ENCODE assay signal across 25 cellular contexts in genomic region chr2:44745922-44746321, GRCh38.
"Had no signal": no experiment of that assay in that cellular context is flagged by ENCODE, and none has a peak within 500 bp of the region (broad histone marks: within the 10 kb centered on the region; RNA-seq: fewer than 3 reads in every experiment).

No MANE protein-coding gene starts in this region.

- H3K27ac Mint-ChIP-seq: activated B cell treated with CpG ODN at 0.5 μM for 24 hours; activated CD8-positive, alpha-beta T cell treated with anti-CD3 and anti-CD28 coated beads, Interleukin-2, amount 10 ng/mL, durations not matched to agents 7 days and 5 days; activated naive CD4-positive, alpha-beta T cell treated with anti-CD3 and anti-CD28 coated beads for 36 hours; activated T-cell treated with anti-CD3 and anti-CD28 coated beads, Interleukin-2, amount 50 U/mL, for 24 hours; activated T-helper 2 cell treated with anti-CD3 and anti-CD28 coated beads, Interferon-gamma antibody, Interleukin-2, Interleukin-4, amounts not matched to agents 10 μg/mL and 5 μg/mL and 100 μg/mL, durations not matched to agents 14 hours and 24 hours and 36 hours; stimulated activated effector memory CD8-positive, alpha-beta T cell treated with anti-CD3 and anti-CD28 coated beads, Interleukin-12 subunit alpha, Interleukin-12 subunit beta, amount 100 ng/mL, for 72 hours had no signal

- H3K4me1 Mint-ChIP-seq: activated B cell treated with CpG ODN at 0.5 μM for 24 hours; stimulated activated effector memory CD8-positive, alpha-beta T cell treated with anti-CD3 and anti-CD28 coated beads, Interleukin-12 subunit alpha, Interleukin-12 subunit beta, amount 100 ng/mL, for 72 hours had no signal

- H3K9me3 ChIP-seq: ovary, right lobe of liver, testis, upper lobe of left lung had no signal

- H3K36me3 Mint-ChIP-seq: stimulated activated effector memory CD8-positive, alpha-beta T cell treated with anti-CD3 and anti-CD28 coated beads, Interleukin-12 subunit alpha, Interleukin-12 subunit beta, amount 100 ng/mL, for 72 hours had no signal

- FAIRE-seq: colon, kidney, TTC549 had no signal

- H3K27me3 ChIP-seq: brain microvascular endothelial cell, dorsolateral prefrontal cortex, foreskin keratinocyte, ovary, right lobe of liver, testis, upper lobe of left lung had no signal

- H3K4me1 ChIP-seq: foreskin keratinocyte, right lobe of liver, testis, upper lobe of left lung had no signal

- H3K4me3 ChIP-seq: dorsolateral prefrontal cortex, ovary, right lobe of liver, testis, upper lobe of left lung had no signal

- H3K36me3 ChIP-seq: brain microvascular endothelial cell, ovary, right lobe of liver, upper lobe of left lung had no signal

- H3K27me3 Mint-ChIP-seq: activated B cell treated with CpG ODN at 0.5 μM for 24 hours; activated T-cell treated with anti-CD3 and anti-CD28 coated beads, Interleukin-2, amount 50 U/mL, for 24 hours had no signal

- H3K9me3 Mint-ChIP-seq: activated B cell treated with CpG ODN at 0.5 μM for 24 hours; activated naive CD4-positive, alpha-beta T cell treated with anti-CD3 and anti-CD28 coated beads for 36 hours; activated T-cell treated with anti-CD3 and anti-CD28 coated beads, Interleukin-2, amount 50 U/mL, for 24 hours; activated T-helper 2 cell treated with anti-CD3 and anti-CD28 coated beads, Interferon-gamma antibody, Interleukin-2, Interleukin-4, amounts not matched to agents 10 μg/mL and 5 μg/mL and 100 μg/mL, durations not matched to agents 14 hours and 24 hours and 36 hours; neural crest cell; stimulated activated effector memory CD8-positive, alpha-beta T cell treated with anti-CD3 and anti-CD28 coated beads, Interleukin-12 subunit alpha, Interleukin-12 subunit beta, amount 100 ng/mL, for 72 hours had no signal

- DNase-seq: activated B cell treated with CpG ODN at 0.5 μM for 24 hours; activated CD4-positive, alpha-beta T cell treated with anti-CD3 and anti-CD28 coated beads for 48 hours; activated CD8-positive, alpha-beta T cell treated with anti-CD3 and anti-CD28 coated beads, Interleukin-2, amount 10 ng/mL, durations not matched to agents 7 days and 5 days; activated naive CD4-positive, alpha-beta T cell treated with anti-CD3 and anti-CD28 coated beads for 36 hours; activated T-cell treated with anti-CD3 and anti-CD28 coated beads, Interleukin-2, amount 50 U/mL, for 24 hours; aorta; brain microvascular endothelial cell; central memory CD4-positive, alpha-beta T cell; dorsolateral prefrontal cortex; foreskin keratinocyte; hypothalamus; kidney; mammary epithelial cell; ovary; right lobe of liver; stimulated activated CD4-positive, alpha-beta T cell treated with anti-CD3 and anti-CD28 coated beads, Interleukin-4, amount 100 ng/mL, for 24 hours; SW 1271; testis; upper lobe of left lung had no signal

- H3K4me3 Mint-ChIP-seq: activated B cell treated with CpG ODN at 0.5 μM for 24 hours; activated CD8-positive, alpha-beta T cell treated with anti-CD3 and anti-CD28 coated beads, Interleukin-2, amount 10 ng/mL, durations not matched to agents 7 days and 5 days; activated naive CD4-positive, alpha-beta T cell treated with anti-CD3 and anti-CD28 coated beads for 36 hours; activated T-cell treated with anti-CD3 and anti-CD28 coated beads, Interleukin-2, amount 50 U/mL, for 24 hours; neural crest cell; stimulated activated effector memory CD8-positive, alpha-beta T cell treated with anti-CD3 and anti-CD28 coated beads, Interleukin-12 subunit alpha, Interleukin-12 subunit beta, amount 100 ng/mL, for 72 hours had no signal

- H3K27ac ChIP-seq: brain microvascular endothelial cell, dorsolateral prefrontal cortex, epithelial cell of prostate, foreskin keratinocyte, ovary, right lobe of liver, testis, upper lobe of left lung had no signal
